8 cellular contexts compared by ENCODE assay signal in genomic region chr2:27663463-27664244, GRCh38. TPM values are rescaled to one million over a fixed set of nuclear protein-coding genes. Genes with fewer than 3 reads are reported as not detected.
DNase-seq lines count a peak whose midpoint lies in the region; ATAC-seq and TF ChIP-seq lines count a peak whose summit lies in the region.

SLC4A1AP (plus strand) TSS chr2:27663889; CDS start chr2:27663915, 26 bp downstream.
SUPT7L (minus strand) TSS chr2:27663614; CDS start chr2:27662192, 1,422 bp downstream.

- intact Hi-C loops in stomach (cut with DNase I; ENCODE audit: low total_unique reads): no loop called here

- peak; percentile 80 for ATAC-seq in DND-41 (ENCODE audit: insufficient read depth, low read depth)

- H3K9me3 ChIP-seq in DND-41 (ENCODE audit: insufficient read depth, low read length, severe bottlenecking) (no peaks in the 10 kb centered on the region), neural cell (ENCODE audit: low read length) (no peaks in the 10 kb centered on the region), stomach (no peaks in the 10 kb centered on the region)

- TF ChIP-seq CTCF in DND-41 (IDR thresholded peaks at IDR 0.05; ENCODE audit: borderline replicate concordance, extremely low read depth, low read length, poor library complexity, severe bottlenecking): no peak
- TF ChIP-seq CTCF in foreskin fibroblast (IDR thresholded peaks at IDR 0.05; ENCODE audit: low read depth, low read length): no peak
- TF ChIP-seq CTCF in neural cell (IDR thresholded peaks at IDR 0.05; ENCODE audit: poor library complexity, severe bottlenecking): peak; percentile 52
- TF ChIP-seq CTCF in stomach (IDR thresholded peaks at IDR 0.05): no peak

- WGBS in stomach, 5 donors: 0 to 1% (median 0%) methylated on average over 38 to 48 of the region's 48 CpGs

- peak within 1 kb of the TSS; percentile 67 for H3K9ac ChIP-seq in DND-41 (ENCODE audit: low read depth, low read length)
- H3K9ac ChIP-seq in neural cell (ENCODE audit: low read length): peak within 1 kb of the TSS; percentile 89

- TF ChIP-seq EP300 in neural cell (conservative IDR thresholded peaks at IDR 0.05; ENCODE audit: poor library complexity, severe bottlenecking): peak; percentile 77
- no peak for TF ChIP-seq EP300 in stomach (IDR thresholded peaks at IDR 0.05)

- peak within 1 kb of the TSS; percentile 98 for H2AFZ ChIP-seq in DND-41 (ENCODE audit: low read depth, low read length)
- H2AFZ ChIP-seq in neural cell (ENCODE audit: low read depth, low read length): peak within 1 kb of the TSS; percentile 73

- H3K79me2 ChIP-seq in DND-41 (ENCODE audit: insufficient read depth, low read length): peaks cover 47% of the 10 kb centered on the region
- H3K79me2 ChIP-seq in neural cell (replicated peaks; ENCODE audit: insufficient read depth, low read length): peaks cover 37% of the 10 kb centered on the region

- H3K36me3 ChIP-seq in DND-41 (ENCODE audit: insufficient read depth, low read length) (peaks cover 47% of the 10 kb centered on the region), neural cell (ENCODE audit: insufficient read depth, low read length) (peaks cover 12% of the 10 kb centered on the region), stomach (peaks cover 25 to 56% (median 54%) of the 10 kb centered on the region in 4 donors)

- no peaks in the 10 kb centered on the region for H3K9me2 ChIP-seq in neural cell (ENCODE audit: insufficient read depth, low read length)

- H3K27ac ChIP-seq in DND-41 (ENCODE audit: low read length) (peak within 1 kb of the TSS; percentile 90), neural cell (ENCODE audit: low read length) (peak within 1 kb of the TSS; percentile 98), stomach (peak within 1 kb of the TSS; percentile 83 to 96 (median 94))

- DNase-seq in DND-41 (peak; percentile 76), H4 (ENCODE audit: low spot score) (peak; percentile 42), M059J (ENCODE audit: low read depth) (peak; percentile 82), SHP77 treated with DMSO at 0.1 percent for 48 hours (lab: John Stamatoyannopoulos, UW) (peak; percentile 74), foreskin fibroblast (peak; percentile 73 to 89), stomach (peak; percentile 71)
- DNase-seq in activated effector memory CD4-positive, alpha-beta T cell treated with anti-CD3 and anti-CD28 coated beads, Interleukin-2, amount 50 U/mL, for 16 hours: peak; percentile 92

- TF ChIP-seq RAD21 in neural cell (conservative IDR thresholded peaks at IDR 0.05): no peak

- H3K4me3 ChIP-seq in DND-41 (ENCODE audit: low read depth in 1 of 2, low read length in 2 of 2): peak within 1 kb of the TSS; percentile 63 to 85
- H3K4me3 ChIP-seq in foreskin fibroblast (ENCODE audit: low read depth in 1 of 2, low read length in 2 of 2): peak within 1 kb of the TSS; percentile 76 to 87
- peak within 1 kb of the TSS; percentile 90 for H3K4me3 ChIP-seq in neural cell (ENCODE audit: low read length)
- H3K4me3 ChIP-seq in stomach: peak within 1 kb of the TSS; percentile 66 to 99 (median 91)

- H3K4me1 ChIP-seq in DND-41 (ENCODE audit: insufficient read depth, low read length): peaks cover 43% of the 10 kb centered on the region
- H3K4me1 ChIP-seq in stomach: peaks cover 17 to 54% (median 43%) of the 10 kb centered on the region in 4 donors

- H4K20me1 ChIP-seq in DND-41 (ENCODE audit: insufficient read depth, low read length): no peaks in the 10 kb centered on the region
- no peaks in the 10 kb centered on the region for H4K20me1 ChIP-seq in neural cell (ENCODE audit: insufficient read depth)

- H3K4me2 ChIP-seq in DND-41 (ENCODE audit: insufficient read depth, low read length) (peak within 1 kb of the TSS; percentile 95), neural cell (ENCODE audit: low read length) (peak within 1 kb of the TSS; percentile 77)

- no peak for TF ChIP-seq POLR2A in stomach (IDR thresholded peaks at IDR 0.05)

- no peaks in the 10 kb centered on the region for H3K27me3 ChIP-seq in DND-41 (ENCODE audit: insufficient read depth, low read length, poor library complexity)
- no peaks in the 10 kb centered on the region for H3K27me3 ChIP-seq in neural cell (ENCODE audit: insufficient read depth, low read depth, low read length)
- no peaks in the 10 kb centered on the region for H3K27me3 ChIP-seq in stomach

- no peaks in the 10 kb centered on the region for H3F3A ChIP-seq in neural cell (ENCODE audit: insufficient read depth, low read length, poor library complexity, severe bottlenecking)

TF ChIP-seq in neural cell, 6 proteins besides CTCF, POLR2A, EP300 and RAD21:
- TF ChIP-seq MXI1 (conservative IDR thresholded peaks at IDR 0.05; ENCODE audit: poor library complexity, severe bottlenecking) (peak; percentile 86), SMC3 (conservative IDR thresholded peaks at IDR 0.05; ENCODE audit: poor library complexity) (peak; percentile 55), TAF1 (IDR thresholded peaks at IDR 0.05; ENCODE audit: low read depth) (peak; percentile 95), REST (IDR thresholded peaks at IDR 0.05; ENCODE audit: borderline replicate concordance) (peak; percentile 83), POLR2AphosphoS5 (IDR thresholded peaks at IDR 0.05) (peak; percentile 74), EZH2 (IDR thresholded peaks at IDR 0.05; ENCODE audit: borderline replicate concordance, insufficient read depth, low read length, poor library complexity, severe bottlenecking) (no peak)

RNA-seq across cellular contexts. Expression of gene SLC4A1AP, which starts in this region (rescaled TPM):
- total RNA-seq in H4 (2014; rRNA removed; shearing (Covaris generic)): 16.6 and 17.4 TPM in 2 replicates
- 19.8 and 35.1 TPM in 2 replicates for total RNA-seq in M059J (2014; rRNA removed; shearing (Covaris generic))
- polyA plus RNA-seq in neural cell (37.8 and 47.9 TPM in 2 replicates), stomach (10 to 100 TPM; 11.2 to 12.2 (median 11.9) TPM)
- 46.5 and 52.1 TPM in 2 replicates for polyA minus RNA-seq in neural cell
- 10 to 100 TPM; 25.7 to 58.9 (median 30.6) TPM for total RNA-seq in stomach

RNA-seq across cellular contexts. Expression of gene SUPT7L, which starts in this region (rescaled TPM):
- total RNA-seq in H4 (2014; rRNA removed; shearing (Covaris generic)): 9.1 and 11.8 TPM in 2 replicates
- 22.0 and 27.8 TPM in 2 replicates for total RNA-seq in M059J (2014; rRNA removed; shearing (Covaris generic))
- polyA plus RNA-seq in neural cell (90.4 and 95.8 TPM in 2 replicates), stomach (10 to 100 TPM; 10.1 to 22.0 (median 13.2) TPM)
- polyA minus RNA-seq in neural cell: 82.0 and 85.4 TPM in 2 replicates
- 10 to 100 TPM; 18.2 to 50.9 (median 29.6) TPM for total RNA-seq in stomach

Comparison
In these comparisons a context has a peak if more than half of its experiments do, and no peak if none do; other contexts are left out.
1. Peak in every context shown above with its lines: DNase-seq, ATAC-seq, H3K4me3 ChIP-seq and H3K27ac ChIP-seq.
2. DNase-seq: peak in every context shown above with its lines; median percentile 92 in activated effector memory CD4-positive, alpha-beta T cell treated with anti-CD3 and anti-CD28 coated beads, Interleukin-2, amount 50 U/mL, for 16 hours; 82 in M059J; 81 in foreskin fibroblast; 76 in DND-41; 74 in SHP77 treated with DMSO at 0.1 percent for 48 hours; 71 in stomach; 42 in H4.